ENCODE assay signal across 2 cellular contexts in genomic region chr9:112120471-112120925, GRCh38.
TF ChIP-seq lines count a peak whose summit lies in the region.

No MANE protein-coding gene starts in this region.

TF ChIP-seq in HepG2, 621 proteins besides CTCF, POLR2A, EP300 and RAD21:
- TF ChIP-seq, protein P1, sequence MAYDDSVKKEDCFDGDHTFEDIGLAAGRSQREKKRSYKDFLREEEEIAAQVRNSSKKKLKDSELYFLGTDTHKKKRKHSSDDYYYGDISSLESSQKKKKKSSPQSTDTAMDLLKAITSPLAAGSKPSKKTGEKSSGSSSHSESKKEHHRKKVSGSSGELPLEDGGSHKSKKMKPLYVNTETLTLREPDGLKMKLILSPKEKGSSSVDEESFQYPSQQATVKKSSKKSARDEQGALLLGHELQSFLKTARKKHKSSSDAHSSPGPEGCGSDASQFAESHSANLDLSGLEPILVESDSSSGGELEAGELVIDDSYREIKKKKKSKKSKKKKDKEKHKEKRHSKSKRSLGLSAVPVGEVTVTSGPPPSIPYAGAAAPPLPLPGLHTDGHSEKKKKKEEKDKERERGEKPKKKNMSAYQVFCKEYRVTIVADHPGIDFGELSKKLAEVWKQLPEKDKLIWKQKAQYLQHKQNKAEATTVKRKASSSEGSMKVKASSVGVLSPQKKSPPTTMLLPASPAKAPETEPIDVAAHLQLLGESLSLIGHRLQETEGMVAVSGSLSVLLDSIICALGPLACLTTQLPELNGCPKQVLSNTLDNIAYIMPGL (CRISPR knock-in tag; IDR thresholded peaks at IDR 0.05; ENCODE audit: borderline replicate concordance in 1 of 2, low read depth in 1 of 2), result no peak
- TF ChIP-seq ATF7 (IDR thresholded peaks at IDR 0.05), result no peak
- TF ChIP-seq ATF7 (CRISPR knock-in tag; IDR thresholded peaks at IDR 0.05), result no peak
- TF ChIP-seq, protein P2, sequence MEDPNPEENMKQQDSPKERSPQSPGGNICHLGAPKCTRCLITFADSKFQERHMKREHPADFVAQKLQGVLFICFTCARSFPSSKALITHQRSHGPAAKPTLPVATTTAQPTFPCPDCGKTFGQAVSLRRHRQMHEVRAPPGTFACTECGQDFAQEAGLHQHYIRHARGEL (CRISPR knock-in tag; IDR thresholded peaks at IDR 0.05), result no peak
- no peak for TF ChIP-seq ZNF691 (CRISPR knock-in tag; IDR thresholded peaks at IDR 0.05; ENCODE audit: borderline replicate concordance, low read depth)
- TF ChIP-seq RFXANK (CRISPR knock-in tag; IDR thresholded peaks at IDR 0.05), result no peak
- no peak for TF ChIP-seq REPIN1 (CRISPR knock-in tag; IDR thresholded peaks at IDR 0.05; ENCODE audit: borderline replicate concordance, low read depth)
- no peak for TF ChIP-seq REL (CRISPR knock-in tag; conservative IDR thresholded peaks at IDR 0.05)
- TF ChIP-seq THAP11 (CRISPR knock-in tag; IDR thresholded peaks at IDR 0.05), result no peak
- TF ChIP-seq DMAP1 (CRISPR knock-in tag; IDR thresholded peaks at IDR 0.05), result no peak
TF ChIP-seq in HepG2: peak in this region for 0.

TF ChIP-seq in WTC11, 78 proteins besides CTCF, POLR2A, EP300 and RAD21 (continued from another document):
- no peak for TF ChIP-seq FOXP4 (CRISPR knock-in tag; IDR thresholded peaks at IDR 0.05)
- no peak for TF ChIP-seq RORB (CRISPR knock-in tag; IDR thresholded peaks at IDR 0.05)
